ENCODE assay signal across 8 cellular contexts in the genomic region with DNA sequence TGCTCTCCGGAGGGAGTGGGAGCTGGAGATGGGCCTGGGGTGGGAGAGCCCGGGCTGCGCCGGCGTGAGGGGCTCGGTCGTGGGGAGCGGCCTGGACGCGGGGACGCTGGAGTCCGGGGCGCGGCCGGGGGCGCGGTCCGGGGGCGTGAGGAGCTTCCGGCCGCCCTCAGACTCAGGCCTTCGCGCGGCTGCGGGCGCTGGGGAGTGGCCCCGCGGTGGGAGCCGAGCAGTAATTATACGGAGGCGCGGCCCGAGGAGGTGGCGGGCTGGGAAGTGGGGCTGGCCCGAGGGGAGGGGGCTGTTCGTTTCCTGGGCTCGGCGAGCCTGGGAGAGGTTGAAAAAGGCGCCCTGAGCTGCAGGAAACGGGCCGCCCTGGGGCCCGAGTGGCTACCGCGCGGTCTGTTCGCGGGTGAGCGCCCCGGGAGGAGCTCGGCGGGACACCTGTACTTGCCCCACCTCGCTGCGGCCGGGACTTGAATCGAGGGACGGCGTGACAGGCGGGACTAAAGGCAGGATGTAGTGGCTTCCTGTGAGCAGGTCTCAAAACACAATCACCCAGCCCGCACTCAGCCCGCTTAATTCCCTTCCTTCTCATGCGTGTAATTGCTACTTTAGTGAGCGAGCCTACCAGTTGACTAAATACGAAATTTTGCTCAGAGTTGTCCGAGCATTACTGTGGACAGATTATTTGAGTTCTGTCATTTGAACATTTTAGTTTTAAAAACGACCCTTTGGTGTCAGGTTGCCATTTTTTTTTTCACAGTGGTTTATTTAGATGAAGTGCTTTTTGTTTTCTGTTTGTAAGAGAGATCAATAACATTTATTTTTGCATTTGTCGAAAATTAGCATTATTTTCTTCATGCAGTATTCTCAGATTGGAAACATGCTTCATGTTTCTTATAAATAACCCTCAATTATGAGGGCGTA.
DNase-seq lines count a peak whose midpoint lies in the region; ATAC-seq and TF ChIP-seq lines count a peak whose summit lies in the region.

No MANE protein-coding gene starts in this region.

- H3K4me3 ChIP-seq in WI38 (ENCODE audit: low read depth, low read length) = peak overlapping the region; percentile 71
- H3K4me3 ChIP-seq in cardiac fibroblast (replicated peaks in 1 of 2; ENCODE audit: low read depth in 2 of 2, low read length in 2 of 2) = peak overlapping the region; percentile 71 to 73

- in situ Hi-C loops in ACHN (cut with HindIII; ENCODE audit: low pct_ligation_motif_present, low pct_unique_long_range_greater_than_20kb, low sequenced_read_pairs) = no loop called here

- peak; percentile 68 for DNase-seq in ACHN
- DNase-seq in NCI-H2196 (lab: John Stamatoyannopoulos, UW; ENCODE audit: unreplicated experiment) = peak; percentile 75
- DNase-seq in cardiac fibroblast (ENCODE audit: low read depth in 2 of 2) = peak; percentile 46 to 54
- DNase-seq in islet precursor cell = peak; percentile 91
- peak; percentile 91 for DNase-seq in stimulated activated CD4-positive, alpha-beta T cell treated with anti-CD3 and anti-CD28 coated beads, Interleukin-15, amount 100 ng/mL, for 24 hours

- ATAC-seq in GM18907 (IDR thresholded peaks at IDR 0.05; ENCODE audit: unreplicated experiment) (peak; percentile 85), HG03108 (IDR thresholded peaks at IDR 0.05; ENCODE audit: unreplicated experiment) (peak; percentile 76)

- TF ChIP-seq CTCF in WI38 (IDR thresholded peaks at IDR 0.05; ENCODE audit: low read depth, low read length) = no peak
- no peak for TF ChIP-seq CTCF in cardiac fibroblast (IDR thresholded peaks at IDR 0.05; ENCODE audit: low read depth, low read length)

Comparison
In these comparisons a context has a peak if more than half of its experiments do, and no peak if none do; other contexts are left out.
1. Peak in every context shown above with its lines: DNase-seq, ATAC-seq and H3K4me3 ChIP-seq.